In the genomic region with DNA sequence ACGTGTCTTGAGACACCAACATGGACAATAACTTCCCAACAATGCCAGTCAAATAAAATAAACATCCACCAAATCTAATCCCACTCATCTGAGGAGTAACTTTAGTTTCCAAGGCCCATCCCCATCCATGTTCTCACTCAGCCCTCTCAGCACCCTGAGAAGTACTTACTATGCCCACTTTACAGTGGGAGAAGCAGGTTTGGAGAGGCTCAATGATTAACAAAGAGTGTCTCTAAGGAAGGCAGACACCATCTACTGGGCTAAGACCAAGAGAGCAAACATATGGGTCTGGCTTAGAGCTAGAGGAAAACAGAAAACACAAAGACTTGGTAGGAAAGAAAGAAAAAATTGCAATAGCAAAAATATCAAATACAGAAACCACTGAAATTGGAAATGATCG, we compare ENCODE assay signal across 28 cellular contexts. TPM values are rescaled to one million over a fixed set of nuclear protein-coding genes. Genes with fewer than 3 reads are reported as not detected.
DNase-seq lines count a peak whose midpoint lies in the region; ATAC-seq and TF ChIP-seq lines count a peak whose summit lies in the region.
"Had no signal": no experiment of that assay in that cellular context is flagged by ENCODE, and none has a peak within 500 bp of the region (broad histone marks: within the 10 kb centered on the region; RNA-seq: fewer than 3 reads in every experiment).

No MANE protein-coding gene starts in this region.

- peaks cover 3% of the 10 kb centered on the region for H3K9me3 ChIP-seq in trophoblast cell (ENCODE audit: insufficient read depth, low read depth, low read length)
- H3K9me3 ChIP-seq: mucosa of descending colon, testis had no signal

- no peak overlapping the region for H2BK15ac ChIP-seq in mesendoderm (replicated peaks; ENCODE audit: low read depth)

- H2BK5ac ChIP-seq in trophoblast cell (ENCODE audit: low read depth, low read length, poor library complexity) = no peak overlapping the region
- no peak overlapping the region for H2BK5ac ChIP-seq in mesendoderm (ENCODE audit: low read length)

- peaks cover 39% of the 10 kb centered on the region for H3K4me1 Mint-ChIP-seq in activated T-cell treated with anti-CD3 and anti-CD28 coated beads, Interleukin-2, amount 50 U/mL, for 24 hours (ENCODE audit: low read depth)
- peaks cover 11% of the 10 kb centered on the region for H3K4me1 Mint-ChIP-seq in Calu3 (ENCODE audit: low read depth, unreplicated experiment)
- peaks cover 4% of the 10 kb centered on the region for H3K4me1 Mint-ChIP-seq in glutamatergic neuron (ENCODE audit: low read depth, unreplicated experiment)
- peaks cover 22% of the 10 kb centered on the region for H3K4me1 Mint-ChIP-seq in activated CD8-positive, alpha-beta T cell treated with anti-CD3 and anti-CD28 coated beads for 36 hours (ENCODE audit: low read depth)

- no peak overlapping the region for H2AFZ ChIP-seq in trophoblast cell (ENCODE audit: insufficient read depth, low read length, poor library complexity)
- H2AFZ ChIP-seq: GM23248 had no signal

- H3K36me3 ChIP-seq in trophoblast cell (ENCODE audit: control insufficient read depth in 1 of 2, insufficient read depth in 2 of 2, low read length in 2 of 2) = peaks cover 36 to 51% of the 10 kb centered on the region in 2 experiments
- peaks cover 14% of the 10 kb centered on the region for H3K36me3 ChIP-seq in mesendoderm (ENCODE audit: control insufficient read depth, insufficient read depth, low read length)

- no peaks in the 10 kb centered on the region for H3K27me3 ChIP-seq in trophoblast cell (ENCODE audit: insufficient read depth, low read length)
- no peaks in the 10 kb centered on the region for H3K27me3 ChIP-seq in mesendoderm (ENCODE audit: insufficient read depth, low read length, poor library complexity)
- H3K27me3 ChIP-seq: dorsolateral prefrontal cortex, testis had no signal

- no peaks in the 10 kb centered on the region for H3K9me3 Mint-ChIP-seq in activated T-cell treated with anti-CD3 and anti-CD28 coated beads, Interleukin-2, amount 50 U/mL, for 24 hours
- H3K9me3 Mint-ChIP-seq in Calu3 (ENCODE audit: low read depth, unreplicated experiment) = no peaks in the 10 kb centered on the region
- peaks cover 6% of the 10 kb centered on the region for H3K9me3 Mint-ChIP-seq in glutamatergic neuron (ENCODE audit: unreplicated experiment)
- H3K9me3 Mint-ChIP-seq in activated CD8-positive, alpha-beta T cell treated with anti-CD3 and anti-CD28 coated beads for 36 hours = no peaks in the 10 kb centered on the region
- H3K9me3 Mint-ChIP-seq: stimulated activated memory B cell treated with anti-CD40 and anti-IgM and Interleukin-4, amounts not matched to agents 10 μg/mL and 1 μg/mL and 100 μg/mL, for 72 hours had no signal

- POLR2A ChIA-PET in activated CD8-positive, alpha-beta T cell treated with anti-CD3 and anti-CD28 coated beads for 36 hours (lab: Charles Lee) = interaction anchor here (0.6 to 0.7 kb wide), 2 partner anchors 11 to 16 kb away, joined by 3 read pairs; a partner anchor contains a TSS

- no peak overlapping the region for H2AK5ac ChIP-seq in trophoblast cell (ENCODE audit: low read length)
- no peak overlapping the region for H2AK5ac ChIP-seq in mesendoderm (ENCODE audit: low read length)

- H4K8ac ChIP-seq in trophoblast cell (ENCODE audit: low read depth, low read length) (no peak overlapping the region), mesendoderm (ENCODE audit: low read depth, low read length) (no peak overlapping the region)

- H3K14ac ChIP-seq in trophoblast cell (ENCODE audit: low read length) = no peak overlapping the region

- H3K4me1 ChIP-seq in trophoblast cell (ENCODE audit: control insufficient read depth in 1 of 2, insufficient read depth in 2 of 2, low read length in 2 of 2) (peaks cover 5 to 15% of the 10 kb centered on the region in 2 experiments), mesendoderm (ENCODE audit: control insufficient read depth, low read depth, low read length) (no peaks in the 10 kb centered on the region)

- H3K27ac ChIP-seq in trophoblast cell (ENCODE audit: low read depth, low read length) = no peak overlapping the region
- no peak overlapping the region for H3K27ac ChIP-seq in mesendoderm (ENCODE audit: low read depth, low read length)
- H3K27ac ChIP-seq: GM23248, KMS-11, testis had no signal

- H3K23ac ChIP-seq in trophoblast cell (ENCODE audit: low read length) (no peak overlapping the region), mesendoderm (ENCODE audit: low read length) (no peak overlapping the region)

- H3K27me3 Mint-ChIP-seq in activated T-cell treated with anti-CD3 and anti-CD28 coated beads, Interleukin-2, amount 50 U/mL, for 24 hours = no peaks in the 10 kb centered on the region
- no peaks in the 10 kb centered on the region for H3K27me3 Mint-ChIP-seq in Calu3 (ENCODE audit: unreplicated experiment)
- peaks cover 4% of the 10 kb centered on the region for H3K27me3 Mint-ChIP-seq in glutamatergic neuron (ENCODE audit: unreplicated experiment)
- no peaks in the 10 kb centered on the region for H3K27me3 Mint-ChIP-seq in activated CD8-positive, alpha-beta T cell treated with anti-CD3 and anti-CD28 coated beads for 36 hours
- H3K27me3 Mint-ChIP-seq: B cell; stimulated activated memory B cell treated with anti-CD40 and anti-IgM and Interleukin-4, amounts not matched to agents 10 μg/mL and 1 μg/mL and 100 μg/mL, for 72 hours had no signal

- H3K18ac ChIP-seq in trophoblast cell (ENCODE audit: low read length) (no peak overlapping the region), mesendoderm (ENCODE audit: low read length) (no peak overlapping the region)

- no peak overlapping the region for H2BK12ac ChIP-seq in trophoblast cell (ENCODE audit: low read length)

- H3K36me3 Mint-ChIP-seq in activated T-cell treated with anti-CD3 and anti-CD28 coated beads, Interleukin-2, amount 50 U/mL, for 24 hours (ENCODE audit: low read depth) = peaks cover 90% of the 10 kb centered on the region
- peaks cover 71% of the 10 kb centered on the region for H3K36me3 Mint-ChIP-seq in Calu3 (ENCODE audit: insufficient read depth, unreplicated experiment)
- H3K36me3 Mint-ChIP-seq in glutamatergic neuron (ENCODE audit: unreplicated experiment) = peaks cover 5% of the 10 kb centered on the region
- H3K36me3 Mint-ChIP-seq in activated CD8-positive, alpha-beta T cell treated with anti-CD3 and anti-CD28 coated beads for 36 hours (ENCODE audit: low read depth) = peaks cover 43% of the 10 kb centered on the region

- no peak overlapping the region for H3K4me3 Mint-ChIP-seq in activated T-cell treated with anti-CD3 and anti-CD28 coated beads, Interleukin-2, amount 50 U/mL, for 24 hours
- H3K4me3 Mint-ChIP-seq in Calu3 (ENCODE audit: low read depth, unreplicated experiment) (no peak overlapping the region), glutamatergic neuron (ENCODE audit: unreplicated experiment) (no peak overlapping the region)
- H3K4me3 Mint-ChIP-seq in activated CD8-positive, alpha-beta T cell treated with anti-CD3 and anti-CD28 coated beads for 36 hours = no peak overlapping the region
- H3K4me3 Mint-ChIP-seq: B cell; stimulated activated memory B cell treated with anti-CD40 and anti-IgM and Interleukin-4, amounts not matched to agents 10 μg/mL and 1 μg/mL and 100 μg/mL, for 72 hours had no signal

- H2BK120ac ChIP-seq in trophoblast cell (ENCODE audit: insufficient read depth, low read length, poor library complexity) (no peak overlapping the region), mesendoderm (ENCODE audit: low read depth, low read length) (no peak overlapping the region)

- no peak overlapping the region for H4K91ac ChIP-seq in trophoblast cell (ENCODE audit: low read depth, low read length)

- no peak overlapping the region for H3K9ac ChIP-seq in trophoblast cell (ENCODE audit: low read length)
- H3K9ac ChIP-seq in mesendoderm (ENCODE audit: low read length) = no peak overlapping the region
- H3K9ac ChIP-seq: GM23248, KMS-11 had no signal

- no peak overlapping the region for H4K5ac ChIP-seq in mesendoderm (ENCODE audit: low read length)

- H3K4me3 ChIP-seq in trophoblast cell (ENCODE audit: low read depth, low read length) (no peak overlapping the region), mesendoderm (ENCODE audit: low read length) (no peak overlapping the region)
- H3K4me3 ChIP-seq: dorsolateral prefrontal cortex, GM23248, mucosa of descending colon, testis had no signal

- DNase-seq in activated T-cell treated with anti-CD3 and anti-CD28 coated beads, Interleukin-2, amount 50 U/mL, for 24 hours = no peak
- DNase-seq in activated T-cell treated with anti-CD3 and anti-CD28 coated beads, Interleukin-2, amount 50 U/mL, for 48 hours = no peak
- DNase-seq in Calu3 = no peak
- no peak for DNase-seq in glutamatergic neuron
- DNase-seq in trophoblast cell = no peak
- DNase-seq in mesendoderm = no peak
- no peak for DNase-seq in activated CD8-positive, alpha-beta T cell treated with anti-CD3 and anti-CD28 coated beads for 36 hours
- no peak for DNase-seq in OCI-M1 (lab: John Stamatoyannopoulos, UW)
- DNase-seq: activated CD4-positive, alpha-beta T cell treated with anti-CD3 and anti-CD28 coated beads for 4 hours; activated effector memory CD4-positive, alpha-beta T cell treated with anti-CD3 and anti-CD28 coated beads, Interleukin-2, amount 50 U/mL, for 16 hours; cerebellar nuclear complex; DMS53; dorsolateral prefrontal cortex; GM23248; mucosa of descending colon; NCI-H1417 treated with DMSO at 0.1 percent for 48 hours; NCI-H2081 treated with DMSO at 0.1 percent for 48 hours; NCI-H446 treated with DMSO at 0.1 percent for 48 hours; NCI-H82; stimulated activated CD4-positive, alpha-beta T cell treated with anti-CD3 and anti-CD28 coated beads, Interleukin-4, amount 100 ng/mL, for 24 hours; testis had no signal

- no peak for TF ChIP-seq CTCF in Calu3 (IDR thresholded peaks at IDR 0.05; ENCODE audit: unreplicated experiment)
- no peak for TF ChIP-seq CTCF in glutamatergic neuron (IDR thresholded peaks at IDR 0.05; ENCODE audit: partially characterized antibody, unreplicated experiment)
- no peak for TF ChIP-seq CTCF in activated CD8-positive, alpha-beta T cell treated with anti-CD3 and anti-CD28 coated beads for 36 hours (IDR thresholded peaks at IDR 0.05)

- H3K27ac Mint-ChIP-seq in activated T-cell treated with anti-CD3 and anti-CD28 coated beads, Interleukin-2, amount 50 U/mL, for 24 hours = peak overlapping the region; percentile 54
- H3K27ac Mint-ChIP-seq in Calu3 (ENCODE audit: unreplicated experiment) (peak overlapping the region; percentile 30), glutamatergic neuron (ENCODE audit: unreplicated experiment) (peak overlapping the region; percentile 11)
- H3K27ac Mint-ChIP-seq in activated CD8-positive, alpha-beta T cell treated with anti-CD3 and anti-CD28 coated beads for 36 hours = no peak overlapping the region
- H3K27ac Mint-ChIP-seq: B cell; stimulated activated memory B cell treated with anti-CD40 and anti-IgM and Interleukin-4, amounts not matched to agents 10 μg/mL and 1 μg/mL and 100 μg/mL, for 72 hours had no signal

- H4K12ac ChIP-seq in trophoblast cell (ENCODE audit: low read depth, low read length) = no peak overlapping the region

- H3K79me1 ChIP-seq in trophoblast cell (ENCODE audit: low read length) = no peaks in the 10 kb centered on the region
- peaks cover 17% of the 10 kb centered on the region for H3K79me1 ChIP-seq in mesendoderm (ENCODE audit: low read length)

- H3K4ac ChIP-seq in trophoblast cell (ENCODE audit: low read depth, low read length) = peak overlapping the region; percentile 14
- no peak overlapping the region for H3K4ac ChIP-seq in mesendoderm (ENCODE audit: low read depth, low read length)

- no CpG with 5 or more reads among the region's 2 CpGs for WGBS in trophoblast cell (ENCODE audit: extremely low coverage, insufficient coverage, insufficient read length)
- WGBS in mesendoderm (ENCODE audit: extremely low coverage, insufficient coverage, low lambda C conversion rate) = no CpG with 5 or more reads among the region's 2 CpGs

- no peak overlapping the region for H3K56ac ChIP-seq in mesendoderm (ENCODE audit: low read length)

- intact Hi-C loops in Calu3 (cut with micrococcal nuclease; ENCODE audit: unreplicated experiment) = no loop called here
- intact Hi-C loops in activated CD8-positive, alpha-beta T cell treated with anti-CD3 and anti-CD28 coated beads for 36 hours (cut with micrococcal nuclease) = no loop called here

- BruUV-seq in Calu3 (replicated peaks; lab: Mats Ljungman, UMichigan) = no TSS peak

- H3K4me2 ChIP-seq in trophoblast cell (ENCODE audit: low read length) (no peak overlapping the region), mesendoderm (ENCODE audit: low read length) (no peak overlapping the region)
- H3K4me2 ChIP-seq: KMS-11 had no signal

- CTCF ChIA-PET in Calu3 (lab: Charles Lee) = no interaction called here
- CTCF ChIA-PET in activated CD8-positive, alpha-beta T cell treated with anti-CD3 and anti-CD28 coated beads for 36 hours (lab: Charles Lee) = no interaction called here

- ATAC-seq in activated CD8-positive, alpha-beta T cell treated with anti-CD3 and anti-CD28 coated beads for 36 hours = no peak
- ATAC-seq: left lobe of liver; mucosa of descending colon; sciatic nerve; SK-N-SH treated with all-trans-retinoic acid at 6 μM for 48 hours; stimulated activated memory B cell treated with anti-CD40 and anti-IgM and Interleukin-4, amounts not matched to agents 10 μg/mL and 1 μg/mL and 100 μg/mL, for 72 hours had no signal

- H3K79me2 ChIP-seq in trophoblast cell (ENCODE audit: control insufficient read depth, insufficient read depth, low read length, poor library complexity) (peaks cover 11% of the 10 kb centered on the region), mesendoderm (ENCODE audit: control insufficient read depth, insufficient read depth, low read length) (peaks cover 34% of the 10 kb centered on the region)

RNA-seq across cellular contexts. Expression of a gene that starts 11.3 kb away (rescaled TPM):
- 59.4 and 60.1 TPM in 2 replicates for total RNA-seq in Calu3 (2022)
- 52.8 TPM for total RNA-seq in glutamatergic neuron (ENCODE audit: unreplicated experiment)
- polyA plus RNA-seq in trophoblast cell (2013) = 43.3 and 46.1 TPM in 2 replicates
- 48.7 TPM for polyA plus RNA-seq in mesendoderm (2013, experiment 1 of 2)
- 47.6 TPM for polyA plus RNA-seq in mesendoderm (2013, experiment 2 of 2)
- total RNA-seq in activated CD8-positive, alpha-beta T cell treated with anti-CD3 and anti-CD28 coated beads for 36 hours = 10 to 100 TPM; 70.2 to 71.1 TPM

RNA-seq across cellular contexts. Expression of a gene that starts 37.0 kb away (rescaled TPM):
- total RNA-seq in Calu3 (2022) (0.66 and 1.1 TPM in 2 replicates), glutamatergic neuron (ENCODE audit: unreplicated experiment) (1.1 TPM)
- not detected in 2 replicates for polyA plus RNA-seq in trophoblast cell (2013)
- not detected for polyA plus RNA-seq in mesendoderm (2013, experiment 1 of 2)
- not detected for polyA plus RNA-seq in mesendoderm (2013, experiment 2 of 2)
- total RNA-seq in activated CD8-positive, alpha-beta T cell treated with anti-CD3 and anti-CD28 coated beads for 36 hours = under 1 TPM; 0.54 to 0.59 TPM
- total RNA-seq: G401, GM23248 had no signal
- polyA plus RNA-seq: GM23248 had no signal

RNA-seq across cellular contexts. Expression of a gene that starts 45.8 kb away (rescaled TPM):
- total RNA-seq in Calu3 (2022) = 101 and 102 TPM in 2 replicates
- 148 TPM for total RNA-seq in glutamatergic neuron (ENCODE audit: unreplicated experiment)
- polyA plus RNA-seq in trophoblast cell (2013) = 155 and 156 TPM in 2 replicates
- 96.2 TPM for polyA plus RNA-seq in mesendoderm (2013, experiment 1 of 2)
- polyA plus RNA-seq in mesendoderm (2013, experiment 2 of 2) = 99.0 TPM
- 10 to 100 TPM; 64.2 to 64.3 TPM for total RNA-seq in activated CD8-positive, alpha-beta T cell treated with anti-CD3 and anti-CD28 coated beads for 36 hours

RNA-seq across cellular contexts. Expression of a gene that starts 49.7 kb away (rescaled TPM):
- total RNA-seq in Calu3 (2022) = 0.45 and 0.76 TPM in 2 replicates
- 4.4 TPM for total RNA-seq in glutamatergic neuron (ENCODE audit: unreplicated experiment)
- 7.1 and 7.2 TPM in 2 replicates for polyA plus RNA-seq in trophoblast cell (2013)
- 1.5 TPM for polyA plus RNA-seq in mesendoderm (2013, experiment 1 of 2)
- polyA plus RNA-seq in mesendoderm (2013, experiment 2 of 2) = 1.2 TPM
- total RNA-seq in activated CD8-positive, alpha-beta T cell treated with anti-CD3 and anti-CD28 coated beads for 36 hours = 1 to 10 TPM; 1.1 to 1.4 TPM
- total RNA-seq: G401 had no signal
